ENCODE assay signal across 12 cellular contexts in genomic region chr10:21529236-21529910, GRCh38. TPM values are rescaled to one million over a fixed set of nuclear protein-coding genes. Genes with fewer than 3 reads are reported as not detected.
DNase-seq lines count a peak whose midpoint lies in the region; ATAC-seq, FAIRE-seq and TF ChIP-seq lines count a peak whose summit lies in the region.
"Had no signal": no experiment of that assay in that cellular context is flagged by ENCODE, and none has a peak within 500 bp of the region (broad histone marks: within the 10 kb centered on the region; RNA-seq: fewer than 3 reads in every experiment).

No MANE protein-coding gene starts in this region.

- no peaks in the 10 kb centered on the region for H3K36me3 Mint-ChIP-seq in CD14-positive monocyte

- peak; percentile 20 for FAIRE-seq in H54 (lab: Jason Lieb, UNC)

- no peak overlapping the region for H3K27ac Mint-ChIP-seq in CD14-positive monocyte
- H3K27ac Mint-ChIP-seq: activated B cell treated with CpG ODN at 0.5 μM for 24 hours had no signal

- H3K36me3 ChIP-seq in SJCRH30 (no peaks in the 10 kb centered on the region), gastroesophageal sphincter (no peaks in the 10 kb centered on the region), sigmoid colon (no peaks in the 10 kb centered on the region), H7 (replicated peaks; ENCODE audit: control insufficient read depth, insufficient read depth, low read length) (no peaks in the 10 kb centered on the region)

- intact Hi-C loops in sigmoid colon (cut with DNase I) (loop anchor here (5.0 to 10.0 kb wide), 2 partner anchors 813 to 905 kb away; no protein-coding TSS in a partner anchor), CD14-positive monocyte (cut with micrococcal nuclease) (no loop called here)

- H3K27me3 ChIP-seq in SJCRH30 (no peaks in the 10 kb centered on the region), gastroesophageal sphincter (no peaks in the 10 kb centered on the region), sigmoid colon (no peaks in the 10 kb centered on the region), H7 (ENCODE audit: control insufficient read depth, insufficient read depth, low read length) (no peaks in the 10 kb centered on the region)

- TF ChIP-seq POLR2A in H54 (IDR thresholded peaks at IDR 0.05; ENCODE audit: low read depth, low read length): no peak
- no peak for TF ChIP-seq POLR2A in gastroesophageal sphincter (IDR thresholded peaks at IDR 0.05)
- TF ChIP-seq POLR2A in sigmoid colon (IDR thresholded peaks at IDR 0.05): no peak

- DNase-seq in H54 (ENCODE audit: insufficient read length, low spot score) (no peak), SJCRH30 (no peak), sigmoid colon (no peak), CD14-positive monocyte (ENCODE audit: low spot score) (no peak), H7 (no peak)
- DNase-seq: activated B cell treated with CpG ODN at 0.5 μM for 24 hours, DND-41, GOT3, occipital lobe had no signal

- ATAC-seq in gastroesophageal sphincter (no peak), GM19452 (IDR thresholded peaks at IDR 0.05; ENCODE audit: unreplicated experiment) (no peak), HG03354 (IDR thresholded peaks at IDR 0.05; ENCODE audit: poor library complexity, severe bottlenecking, unreplicated experiment) (no peak)

- no peak for TF ChIP-seq CTCF in gastroesophageal sphincter (IDR thresholded peaks at IDR 0.05)
- no peak for TF ChIP-seq CTCF in sigmoid colon (IDR thresholded peaks at IDR 0.05)
- no peak for TF ChIP-seq CTCF in CD14-positive monocyte (IDR thresholded peaks at IDR 0.05)

- TF ChIP-seq EP300 in gastroesophageal sphincter (IDR thresholded peaks at IDR 0.05) (no peak), sigmoid colon (IDR thresholded peaks at IDR 0.05) (no peak)

- WGBS in gastroesophageal sphincter (ENCODE audit: low coverage in 1 of 2), 2 donors: 79 to 80% methylated on average over 5 of the region's 5 CpGs
- WGBS in sigmoid colon, 2 donors: 83 to 87% methylated on average over 5 of the region's 5 CpGs

- H3K4me3 Mint-ChIP-seq in CD14-positive monocyte: no peak overlapping the region
- H3K4me3 Mint-ChIP-seq: activated B cell treated with CpG ODN at 0.5 μM for 24 hours had no signal

- peak overlapping the region; percentile 70 for H3K4me3 ChIP-seq in SJCRH30
- no peak overlapping the region for H3K4me3 ChIP-seq in gastroesophageal sphincter
- H3K4me3 ChIP-seq in sigmoid colon: peak overlapping the region in 1 of 4 donors; percentile 66
- no peak overlapping the region for H3K4me3 ChIP-seq in H7 (ENCODE audit: insufficient read depth, low read depth, low read length)

- H3K9me3 ChIP-seq in SJCRH30 (replicated peaks) (no peaks in the 10 kb centered on the region), gastroesophageal sphincter (no peaks in the 10 kb centered on the region), sigmoid colon (no peaks in the 10 kb centered on the region)

- H3K27ac ChIP-seq in SJCRH30: peak overlapping the region; percentile 99
- peak overlapping the region in 3 of 4 donors; percentile 98 to 100 (median 99) for H3K27ac ChIP-seq in gastroesophageal sphincter
- peak overlapping the region; percentile 97 to 99 (median 98) for H3K27ac ChIP-seq in sigmoid colon

- peaks cover 23% of the 10 kb centered on the region for H3K4me1 ChIP-seq in SJCRH30
- peaks cover 0 to 38% (median 3%) of the 10 kb centered on the region in 3 donors for H3K4me1 ChIP-seq in gastroesophageal sphincter
- H3K4me1 ChIP-seq in sigmoid colon: peaks cover 0 to 43% (median 21%) of the 10 kb centered on the region in 4 donors

- peaks cover 0 to 1% (median 0%) of the 10 kb centered on the region in 7 donors for H3K9me3 Mint-ChIP-seq in CD14-positive monocyte
- H3K9me3 Mint-ChIP-seq: activated B cell treated with CpG ODN at 0.5 μM for 24 hours had no signal

- H3K27me3 Mint-ChIP-seq in CD14-positive monocyte (ENCODE audit: low read depth in 3 of 3): peaks cover 0 to 5% (median 0%) of the 10 kb centered on the region in 3 donors

- peaks cover 36% of the 10 kb centered on the region for H3K4me1 Mint-ChIP-seq in CD14-positive monocyte

RNA-seq across cellular contexts. Expression of gene SKIDA1, which starts 3.9 kb away (rescaled TPM):
- 1.4 and 1.8 TPM in 2 replicates for total RNA-seq in SJCRH30 (2014; rRNA removed; shearing (Covaris generic))
- total RNA-seq in gastroesophageal sphincter: 1 to 10 TPM in 2 of 4 donors, under 1 TPM in 2; 0.74 to 6.5 (median 2.1) TPM
- 1 to 10 TPM in 3 of 4 donors, under 1 TPM in 1; 0.82 to 4.2 (median 3.4) TPM for total RNA-seq in sigmoid colon
- polyA plus RNA-seq in sigmoid colon: under 1 TPM in 1 of 3 donors, not detected in 2; 0.10 TPM
- polyA plus RNA-seq in CD14-positive monocyte: under 1 TPM in 1 of 2 donors, not detected in 1; 0.04 TPM
- 10.4 and 15.1 TPM in 2 replicates for total RNA-seq in H7 (2014; rRNA removed; shearing (Covaris generic))

RNA-seq across cellular contexts. Expression of gene MLLT10, which starts 4.7 kb away (rescaled TPM):
- total RNA-seq in SJCRH30 (2014; rRNA removed; shearing (Covaris generic)): 34.1 and 39.3 TPM in 2 replicates
- total RNA-seq in gastroesophageal sphincter: 10 to 100 TPM; 27.2 to 52.1 (median 39.0) TPM
- total RNA-seq in sigmoid colon: 10 to 100 TPM; 36.0 to 53.7 (median 45.1) TPM
- 10 to 100 TPM in 2 of 3 donors, 1 to 10 TPM in 1; 8.6 to 16.1 (median 10.2) TPM for polyA plus RNA-seq in sigmoid colon
- polyA plus RNA-seq in CD14-positive monocyte: 1 to 10 TPM; 4.9 to 7.5 TPM
- 47.2 and 59.0 TPM in 2 replicates for total RNA-seq in H7 (2014; rRNA removed; shearing (Covaris generic))
